Comparison of ENCODE assay signal across 8 cellular contexts in genomic region chr12:122860854-122861585, GRCh38. TPM values are rescaled to one million over a fixed set of nuclear protein-coding genes. Genes with fewer than 3 reads are reported as not detected.
A peak's percentile ranks its signal among the peaks of the same experiment; 100 is the strongest.
DNase-seq lines count a peak whose midpoint lies in the region; ATAC-seq, FAIRE-seq and TF ChIP-seq lines count a peak whose summit lies in the region.

No MANE protein-coding gene starts in this region.

- FAIRE-seq in keratinocyte (lab: Jason Lieb, UNC): no peak

- DNase-seq in WERI-Rb-1 (no peak), keratinocyte (ENCODE audit: low read depth, low spot score) (no peak), gastrocnemius medialis (no peak), NCI-H2196 (lab: John Stamatoyannopoulos, UW; ENCODE audit: unreplicated experiment) (no peak), NCI-H510A (lab: John Stamatoyannopoulos, UW) (no peak), SKM-1 treated with dmso at 0.1 percent for 144 hours (lab: John Stamatoyannopoulos, UW; ENCODE audit: unreplicated experiment) (no peak)

- H4K20me1 ChIP-seq in BLaER1 treated with 17β-estradiol and CSF1 and Interleukin-3, amounts not matched to agents 10 nM and 100 nM: peaks cover 17 to 73% (median 62%) of the 10 kb centered on the region in 11 experiments; a peak in 21 of 22 replicates
- H4K20me1 ChIP-seq in keratinocyte (ENCODE audit: control insufficient read depth, extremely low read depth, insufficient read depth, low read length): no peaks in the 10 kb centered on the region

- peak overlapping the region; percentile 55 to 92 (median 78) for H3K4me2 ChIP-seq in BLaER1 treated with 17β-estradiol and CSF1 and Interleukin-3, amounts not matched to agents 10 nM and 100 nM
- H3K4me2 ChIP-seq in keratinocyte (ENCODE audit: control insufficient read depth, extremely low read depth, insufficient read depth, low read depth, low read length): no peak overlapping the region

- H3K9me1 ChIP-seq in keratinocyte (ENCODE audit: control insufficient read depth, extremely low read depth, insufficient read depth, low read length): no peaks in the 10 kb centered on the region

- intact Hi-C loops in gastrocnemius medialis (cut with DNase I; ENCODE audit: low total_unique reads): loop anchor here (1.0 kb wide), 1 partner anchor 91 kb away; no protein-coding TSS in a partner anchor

- H3K36me3 ChIP-seq in BLaER1 treated with 17β-estradiol and CSF1 and Interleukin-3, amounts not matched to agents 10 nM and 100 nM: peaks cover 13 to 64% (median 19%) of the 10 kb centered on the region in 11 experiments; a peak in 21 of 22 replicates
- peaks cover 58% of the 10 kb centered on the region for H3K36me3 ChIP-seq in WERI-Rb-1
- H3K36me3 ChIP-seq in keratinocyte (ENCODE audit: control insufficient read depth in 2 of 2, extremely low read depth in 1 of 2, insufficient read depth in 2 of 2, low read length in 2 of 2): peaks cover 24 to 34% of the 10 kb centered on the region in 2 experiments
- H3K36me3 ChIP-seq in gastrocnemius medialis: no peaks in the 10 kb centered on the region

- peaks cover 10% of the 10 kb centered on the region for H3K79me2 ChIP-seq in keratinocyte (ENCODE audit: control insufficient read depth, insufficient read depth, low read length)

- no peak overlapping the region for H2AFZ ChIP-seq in keratinocyte (ENCODE audit: control insufficient read depth, low read length)

- dilution Hi-C loops in keratinocyte (cut with MboI; ENCODE audit: extremely low pct_ligation_motif_present, low sequenced_read_pairs): no loop called here

- peak overlapping the region in 6 of 11 experiments; percentile 8 to 62 (median 42); a peak in 9 of 22 replicates for H3K9ac ChIP-seq in BLaER1 treated with 17β-estradiol and CSF1 and Interleukin-3, amounts not matched to agents 10 nM and 100 nM
- H3K9ac ChIP-seq in keratinocyte (ENCODE audit: control insufficient read depth, extremely low read depth, insufficient read depth, low read length): no peak overlapping the region

- H3K27ac ChIP-seq in BLaER1 treated with 17β-estradiol and CSF1 and Interleukin-3, amounts not matched to agents 10 nM and 100 nM: peak overlapping the region in 3 of 11 experiments; percentile 9 to 39 (median 15); a peak in 1 of 22 replicates
- H3K27ac ChIP-seq in WERI-Rb-1 (peak overlapping the region; percentile 73), keratinocyte (ENCODE audit: control insufficient read depth, insufficient read depth, low read length) (peak overlapping the region; percentile 8), gastrocnemius medialis (peak overlapping the region in 3 of 4 donors; percentile 45 to 68 (median 54))

- ATAC-seq in gastrocnemius medialis (no peak), GM21423 (IDR thresholded peaks at IDR 0.05; ENCODE audit: unreplicated experiment) (no peak)

- H3K27me3 ChIP-seq in BLaER1 treated with 17β-estradiol and CSF1 and Interleukin-3, amounts not matched to agents 10 nM and 100 nM: peaks cover 0 to 12% (median 0%) of the 10 kb centered on the region in 11 experiments; a peak in 2 of 22 replicates
- no peaks in the 10 kb centered on the region for H3K27me3 ChIP-seq in WERI-Rb-1 (ENCODE audit: insufficient read depth, low read depth, severe bottlenecking)
- no peaks in the 10 kb centered on the region for H3K27me3 ChIP-seq in keratinocyte (ENCODE audit: control insufficient read depth, extremely low read depth, insufficient read depth, low read length)
- no peaks in the 10 kb centered on the region for H3K27me3 ChIP-seq in gastrocnemius medialis

- no peak for TF ChIP-seq POLR2A in gastrocnemius medialis (IDR thresholded peaks at IDR 0.05)

- peaks cover 36 to 76% (median 63%) of the 10 kb centered on the region in 10 experiments for H3K4me1 ChIP-seq in BLaER1 treated with 17β-estradiol and CSF1 and Interleukin-3, amounts not matched to agents 10 nM and 100 nM
- peaks cover 13% of the 10 kb centered on the region for H3K4me1 ChIP-seq in keratinocyte (ENCODE audit: control insufficient read depth, extremely low read depth, insufficient read depth, low read length)
- H3K4me1 ChIP-seq in gastrocnemius medialis: peaks cover 5 to 9% of the 10 kb centered on the region in 2 donors

- in situ Hi-C loops in gastrocnemius medialis (cut with MboI; ENCODE audit: low sequenced_read_pairs in 4 of 4): loop anchor here in 1 of 4 donors (5.0 kb wide), 1 partner anchor 91 kb away; no protein-coding TSS in a partner anchor

- TF ChIP-seq CTCF in WERI-Rb-1 (IDR thresholded peaks at IDR 0.05; ENCODE audit: low read depth, low read length) (no peak), keratinocyte (optimal IDR thresholded peaks at IDR 0.05 in 1 of 3, IDR thresholded peaks at IDR 0.05 in 1 of 3, conservative IDR thresholded peaks at IDR 0.05 in 1 of 3; ENCODE audit: extremely low read depth in 1 of 3, insufficient read depth in 2 of 3, low read length in 3 of 3) (no peak), gastrocnemius medialis (IDR thresholded peaks at IDR 0.05 in 4 of 5, conservative IDR thresholded peaks at IDR 0.05 in 1 of 5) (no peak)

- H3K9me3 ChIP-seq in BLaER1 treated with 17β-estradiol and CSF1 and Interleukin-3, amounts not matched to agents 10 nM and 100 nM (replicated peaks in 1 of 11): no peaks in the 10 kb centered on the region
- H3K9me3 ChIP-seq in WERI-Rb-1 (ENCODE audit: severe bottlenecking): no peaks in the 10 kb centered on the region
- H3K9me3 ChIP-seq in keratinocyte (ENCODE audit: control insufficient read depth, low read depth, low read length): no peaks in the 10 kb centered on the region
- H3K9me3 ChIP-seq in gastrocnemius medialis: no peaks in the 10 kb centered on the region

- H3K4me3 ChIP-seq in BLaER1 treated with 17β-estradiol and CSF1 and Interleukin-3, amounts not matched to agents 10 nM and 100 nM: no peak overlapping the region
- H3K4me3 ChIP-seq in WERI-Rb-1 (ENCODE audit: low read depth, low read length) (no peak overlapping the region), keratinocyte (ENCODE audit: control insufficient read depth in 2 of 3, extremely low read depth in 1 of 3, insufficient read depth in 2 of 3, low read depth in 1 of 3, low read length in 3 of 3) (no peak overlapping the region), gastrocnemius medialis (no peak overlapping the region)

RNA-seq across cellular contexts. Expression of gene HIP1R, which starts 25.8 kb away (rescaled TPM):
- polyA plus RNA-seq in keratinocyte: 19.4 to 31.8 TPM (median 23.0 TPM) in 3 replicates
- polyA plus RNA-seq in keratinocyte (2011; ENCODE audit: low read depth): 39.4 TPM
- 10.1 and 13.0 TPM in 2 replicates for polyA plus RNA-seq in keratinocyte (2011; cell fraction: cytosol; rRNA removed)
- 69.4 and 79.4 TPM in 2 replicates for polyA plus RNA-seq in keratinocyte (2011; cell fraction: nucleus; rRNA removed)
- polyA plus RNA-seq in keratinocyte (2012; ENCODE audit: low replicate concordance): 21.9 and 45.2 TPM in 2 replicates
- polyA minus RNA-seq in keratinocyte: 42.9 to 79.9 TPM (median 43.5 TPM) in 3 replicates
- 16.3 TPM for polyA minus RNA-seq in keratinocyte (2011; cell fraction: cytosol; rRNA and poly(A)+ RNA removed)
- polyA minus RNA-seq in keratinocyte (2011; cell fraction: nucleus; rRNA and poly(A)+ RNA removed): 36.1 and 37.4 TPM in 2 replicates
- total RNA-seq in gastrocnemius medialis: 10 to 100 TPM in 3 of 4 donors, 1 to 10 TPM in 1; 9.3 to 14.8 (median 14.5) TPM

RNA-seq across cellular contexts. Expression of gene VPS37B, which starts 34.9 kb away (rescaled TPM):
- 29.3 to 85.5 TPM (median 34.1 TPM) in 3 replicates for polyA plus RNA-seq in keratinocyte
- polyA plus RNA-seq in keratinocyte (2011; ENCODE audit: low read depth): 22.7 TPM
- polyA plus RNA-seq in keratinocyte (2011; cell fraction: cytosol; rRNA removed): 47.2 and 61.5 TPM in 2 replicates
- 73.8 and 86.1 TPM in 2 replicates for polyA plus RNA-seq in keratinocyte (2011; cell fraction: nucleus; rRNA removed)
- 37.9 and 59.4 TPM in 2 replicates for polyA plus RNA-seq in keratinocyte (2012; ENCODE audit: low replicate concordance)
- polyA minus RNA-seq in keratinocyte: 24.4 to 39.4 TPM (median 29.8 TPM) in 3 replicates
- 77.5 TPM for polyA minus RNA-seq in keratinocyte (2011; cell fraction: cytosol; rRNA and poly(A)+ RNA removed)
- polyA minus RNA-seq in keratinocyte (2011; cell fraction: nucleus; rRNA and poly(A)+ RNA removed): 33.3 and 50.4 TPM in 2 replicates
- total RNA-seq in gastrocnemius medialis: 1 to 10 TPM; 4.8 to 8.2 (median 7.6) TPM
